In genomic region chr4:152942346-152942745, GRCh38 we compare ENCODE assay signal across 9 cellular contexts.
"Had no signal": no experiment of that assay in that cellular context is flagged by ENCODE, and none has a peak within 500 bp of the region (broad histone marks: within the 10 kb centered on the region; RNA-seq: fewer than 3 reads in every experiment).

No MANE protein-coding gene starts in this region.

- ATAC-seq: GM23338, HCT116, HepG2 had no signal

- H3K9me3 Mint-ChIP-seq: GM23338, HFFc6, IgD-negative memory B cell had no signal

- H3K36me3 Mint-ChIP-seq: IgD-negative memory B cell had no signal

- H3K4me3 Mint-ChIP-seq: GM23338, HFFc6, IgD-negative memory B cell had no signal

- H3K4me3 ChIP-seq: GM23338, HAP-1 had no signal

- H3K27ac Mint-ChIP-seq: GM23338, HFFc6, IgD-negative memory B cell had no signal

- DNase-seq: HFFc6, KBM-7 had no signal

- FAIRE-seq: H1, H54, HepG2 had no signal

- H3K36me3 ChIP-seq: HAP-1 had no signal
